Comparison of ENCODE assay signal across 13 cellular contexts in genomic region chr10:114271779-114272167, GRCh38. TPM values are rescaled to one million over a fixed set of nuclear protein-coding genes. Genes with fewer than 3 reads are reported as not detected.
DNase-seq lines count a peak whose midpoint lies in the region; ATAC-seq, FAIRE-seq and TF ChIP-seq lines count a peak whose summit lies in the region.
"Had no signal": no experiment of that assay in that cellular context is flagged by ENCODE, and none has a peak within 500 bp of the region (broad histone marks: within the 10 kb centered on the region; RNA-seq: fewer than 3 reads in every experiment).

No MANE protein-coding gene starts in this region.

- intact Hi-C loops in HepG2 (cut with micrococcal nuclease; ENCODE audit: unreplicated experiment) = no loop called here

- no peak overlapping the region for H3K27ac Mint-ChIP-seq in activated T-cell treated with anti-CD3 and anti-CD28 coated beads, Interleukin-2, amount 50 U/mL, for 24 hours
- no peak overlapping the region for H3K27ac Mint-ChIP-seq in activated T-helper 17 cell treated with anti-CD3 and anti-CD28 coated beads, Interleukin-2, amount 50 U/mL, for 72 hours

- TF ChIP-seq RAD21 in HepG2 (CRISPR knock-in tag; IDR thresholded peaks at IDR 0.05) = no peak

- H3K79me2 ChIP-seq in HepG2 (ENCODE audit: insufficient read depth, low read length) = no peaks in the 10 kb centered on the region

- H2AFZ ChIP-seq in HepG2 (ENCODE audit: low read length) = no peak overlapping the region

- in situ Hi-C loops in HepG2 (cut with HindIII; ENCODE audit: extremely low pct_ligation_motif_present, low pct_unique_long_range_greater_than_20kb) = no loop called here

- no peak overlapping the region for H3K4me3 Mint-ChIP-seq in activated T-cell treated with anti-CD3 and anti-CD28 coated beads, Interleukin-2, amount 50 U/mL, for 24 hours
- no peak overlapping the region for H3K4me3 Mint-ChIP-seq in activated T-cell treated with anti-CD3 and anti-CD28 coated beads, Interleukin-2, amount 50 U/mL, for 4 hours
- no peak overlapping the region for H3K4me3 Mint-ChIP-seq in activated T-helper 17 cell treated with anti-CD3 and anti-CD28 coated beads, Interleukin-2, amount 50 U/mL, for 72 hours

- no peaks in the 10 kb centered on the region for H3K4me1 Mint-ChIP-seq in activated T-cell treated with anti-CD3 and anti-CD28 coated beads, Interleukin-2, amount 50 U/mL, for 24 hours (ENCODE audit: low read depth)
- no peaks in the 10 kb centered on the region for H3K4me1 Mint-ChIP-seq in activated T-cell treated with anti-CD3 and anti-CD28 coated beads, Interleukin-2, amount 50 U/mL, for 4 hours (ENCODE audit: low read depth)
- no peaks in the 10 kb centered on the region for H3K4me1 Mint-ChIP-seq in activated T-helper 17 cell treated with anti-CD3 and anti-CD28 coated beads, Interleukin-2, amount 50 U/mL, for 72 hours

- TF ChIP-seq CTCF in 22Rv1 (IDR thresholded peaks at IDR 0.05) (no peak), HepG2 (CRISPR knock-in tag; IDR thresholded peaks at IDR 0.05) (no peak)

- no peak; the same call in 2 of the 3 replicates for ATAC-seq in HepG2
- no peak for ATAC-seq in activated T-cell treated with anti-CD3 and anti-CD28 coated beads, Interleukin-2, amount 50 U/mL, for 4 hours
- ATAC-seq in activated T-helper 17 cell treated with anti-CD3 and anti-CD28 coated beads, Interleukin-2, amount 50 U/mL, for 72 hours (replicated peaks) = no peak

- no peaks in the 10 kb centered on the region for H3K36me3 Mint-ChIP-seq in activated T-cell treated with anti-CD3 and anti-CD28 coated beads, Interleukin-2, amount 50 U/mL, for 24 hours (ENCODE audit: low read depth)
- H3K36me3 Mint-ChIP-seq in activated T-cell treated with anti-CD3 and anti-CD28 coated beads, Interleukin-2, amount 50 U/mL, for 4 hours (ENCODE audit: insufficient read depth) = no peaks in the 10 kb centered on the region
- H3K36me3 Mint-ChIP-seq in activated T-helper 17 cell treated with anti-CD3 and anti-CD28 coated beads, Interleukin-2, amount 50 U/mL, for 72 hours (ENCODE audit: low read depth) = no peaks in the 10 kb centered on the region

- CTCF ChIA-PET in HepG2 (lab: Yijun Ruan, JAX; ENCODE audit: low intra/inter-chr PET ratio, low total read pairs) = no interaction called here

- no TSS peak for BruUV-seq in HepG2 (replicated peaks; lab: Mats Ljungman, UMichigan)

- H4K20me1 ChIP-seq in HepG2 (ENCODE audit: insufficient read depth, low read length) = no peaks in the 10 kb centered on the region

- DNase-seq in LoVo (ENCODE audit: low spot score) = peak; percentile 51
- peak; percentile 87 for DNase-seq in dermis blood vessel endothelial cell
- DNase-seq in HepG2 (ENCODE audit: low spot score) = no peak
- DNase-seq in activated T-cell treated with anti-CD3 and anti-CD28 coated beads, Interleukin-2, amount 50 U/mL, for 24 hours = no peak
- DNase-seq in activated T-cell treated with anti-CD3 and anti-CD28 coated beads, Interleukin-2, amount 50 U/mL, for 4 hours = no peak
- DNase-seq in GM12892 (ENCODE audit: insufficient read length) = no peak
- DNase-seq: AML-193, H7, small intestine had no signal

- no peaks in the 10 kb centered on the region for H3K36me3 ChIP-seq in HepG2 (replicated peaks in 1 of 2; ENCODE audit: control insufficient read depth in 1 of 2, insufficient read depth in 2 of 2, low read length in 2 of 2)
- H3K36me3 ChIP-seq: thyroid gland had no signal

- WGBS in HepG2 (ENCODE audit: low lambda C conversion rate) = 13% methylated on average over 4 of the region's 4 CpGs

- H3K27ac ChIP-seq in 22Rv1 (peak overlapping the region; percentile 35; the same call in 1 of the 2 replicates), HepG2 (ENCODE audit: extremely low read length, insufficient read depth, low read length) (no peak overlapping the region)

- POLR2A ChIA-PET in HepG2 (lab: Yijun Ruan, JAX) = no interaction called here

- no peaks in the 10 kb centered on the region for H3K9me3 ChIP-seq in HepG2 (ENCODE audit: low read length)
- H3K9me3 ChIP-seq: thyroid gland had no signal

- TF ChIP-seq EP300 in HepG2 (IDR thresholded peaks at IDR 0.05; ENCODE audit: low read depth in 2 of 2, low read length in 2 of 2) = no peak
- no peak for TF ChIP-seq EP300 in HepG2 (CRISPR knock-in tag; IDR thresholded peaks at IDR 0.05; ENCODE audit: borderline replicate concordance)

- peaks cover 0 to 11% of the 10 kb centered on the region in 2 experiments; a peak in 4 of 5 replicates for H3K27me3 ChIP-seq in HepG2 (ENCODE audit: control insufficient read depth in 1 of 2, insufficient read depth in 2 of 2, low read length in 2 of 2)
- H3K27me3 ChIP-seq: thyroid gland had no signal

- H3K4me2 ChIP-seq in HepG2 (ENCODE audit: low read depth, low read length) = no peak overlapping the region

- H3K4me3 ChIP-seq in HepG2 (replicated peaks in 1 of 3; ENCODE audit: insufficient read depth in 1 of 3, low read depth in 2 of 3, low read length in 3 of 3) = no peak overlapping the region
- H3K4me3 ChIP-seq: thyroid gland had no signal

- TF ChIP-seq POLR2A in HepG2 (IDR thresholded peaks at IDR 0.05; ENCODE audit: insufficient read depth in 1 of 2, low read depth in 2 of 2, low read length in 2 of 2) (no peak), GM12892 (IDR thresholded peaks at IDR 0.05; ENCODE audit: low read depth, low read length) (no peak)

- H3K9me3 Mint-ChIP-seq in activated T-cell treated with anti-CD3 and anti-CD28 coated beads, Interleukin-2, amount 50 U/mL, for 24 hours = no peaks in the 10 kb centered on the region
- no peaks in the 10 kb centered on the region for H3K9me3 Mint-ChIP-seq in activated T-cell treated with anti-CD3 and anti-CD28 coated beads, Interleukin-2, amount 50 U/mL, for 4 hours
- H3K9me3 Mint-ChIP-seq in activated T-helper 17 cell treated with anti-CD3 and anti-CD28 coated beads, Interleukin-2, amount 50 U/mL, for 72 hours = no peaks in the 10 kb centered on the region

- H3K27me3 Mint-ChIP-seq in activated T-cell treated with anti-CD3 and anti-CD28 coated beads, Interleukin-2, amount 50 U/mL, for 24 hours = peaks cover 10% of the 10 kb centered on the region
- peaks cover 2% of the 10 kb centered on the region for H3K27me3 Mint-ChIP-seq in activated T-cell treated with anti-CD3 and anti-CD28 coated beads, Interleukin-2, amount 50 U/mL, for 4 hours (ENCODE audit: low read depth)
- H3K27me3 Mint-ChIP-seq in activated T-helper 17 cell treated with anti-CD3 and anti-CD28 coated beads, Interleukin-2, amount 50 U/mL, for 72 hours = peaks cover 15% of the 10 kb centered on the region

- no peak for FAIRE-seq in HepG2 (lab: Jason Lieb, UNC)
- FAIRE-seq in GM12892 (lab: Jason Lieb, UNC) = no peak
- FAIRE-seq: small intestine had no signal

- no peak overlapping the region for H3K9ac ChIP-seq in HepG2 (ENCODE audit: insufficient read depth, low read depth, low read length)

- 0 out of 2 replicates have a peak, but pooled peaks cover 6% of the 10 kb centered on the region for H3K4me1 ChIP-seq in HepG2 (ENCODE audit: insufficient read depth, low read length)

TF ChIP-seq in HepG2, 621 proteins besides CTCF, POLR2A, EP300 and RAD21:
- TF ChIP-seq TERF1 (CRISPR knock-in tag; IDR thresholded peaks at IDR 0.05) (no peak), FOSL2 (CRISPR knock-in tag; IDR thresholded peaks at IDR 0.05) (peak; percentile 42; the same call in 1 of the 2 replicates), NFKBIZ (CRISPR knock-in tag; IDR thresholded peaks at IDR 0.05) (no peak), GTF3A (CRISPR knock-in tag; conservative IDR thresholded peaks at IDR 0.05) (no peak)

RNA-seq across cellular contexts. Expression of gene VWA2, which starts 32.7 kb away (rescaled TPM):
- not detected in 2 replicates for total RNA-seq in dermis blood vessel endothelial cell
- not detected in 2 replicates for total RNA-seq in HepG2 (2016; rRNA removed; fragmentation: Illumina TruSeq; extraction: Trizol)
- total RNA-seq in HepG2 (2016; cell fraction: cytosol; rRNA removed; fragmentation: Illumina TruSeq; extraction: Trizol; ENCODE audit: low read depth) = not detected in 2 replicates
- not detected in 2 replicates for total RNA-seq in HepG2 (2016; cell fraction: insoluble cytoplasmic fraction; rRNA removed; fragmentation: Illumina TruSeq; extraction: Trizol)
- total RNA-seq in HepG2 (2016; cell fraction: membrane; rRNA removed; fragmentation: Illumina TruSeq; extraction: Trizol) = not detected in 2 replicates
- not detected in 2 replicates for total RNA-seq in HepG2 (2016; cell fraction: nucleus; rRNA removed; fragmentation: Illumina TruSeq; extraction: Trizol)
- polyA plus RNA-seq in HepG2 (2011; rRNA removed) = not detected in 2 replicates
- not detected in 2 replicates for polyA plus RNA-seq in HepG2 (2011; cell fraction: cytosol; rRNA removed)
- polyA plus RNA-seq in HepG2 (2011; cell fraction: nucleus; rRNA removed) = not detected in 2 replicates
- polyA plus RNA-seq in HepG2 (2012) = not detected in 2 replicates
- not detected in 2 replicates for polyA plus RNA-seq in HepG2 (2016; cell fraction: cytosol; fragmentation: Illumina TruSeq; extraction: Trizol; ENCODE audit: low read depth)
- polyA plus RNA-seq in HepG2 (2016; cell fraction: insoluble cytoplasmic fraction; fragmentation: Illumina TruSeq; extraction: Trizol; ENCODE audit: low read depth) = not detected in 2 replicates
- not detected in 2 replicates for polyA plus RNA-seq in HepG2 (2016; cell fraction: membrane; fragmentation: Illumina TruSeq; extraction: Trizol; ENCODE audit: low read depth)
- not detected in 2 replicates for polyA plus RNA-seq in HepG2 (2016; cell fraction: nucleus; fragmentation: Illumina TruSeq; extraction: Trizol; ENCODE audit: insufficient read depth, low read depth)
- polyA minus RNA-seq in HepG2 (2011; rRNA and poly(A)+ RNA removed; ENCODE audit: low replicate concordance) = 0.07 TPM in 1 of 2 replicates, not detected in the other
- polyA minus RNA-seq in HepG2 (2011; cell fraction: cytosol; rRNA and poly(A)+ RNA removed) = not detected in 2 replicates
- polyA minus RNA-seq in HepG2 (2011; cell fraction: nucleus; rRNA and poly(A)+ RNA removed) = not detected in 2 replicates
- not detected for total RNA-seq in activated T-cell treated with anti-CD3 and anti-CD28 coated beads, Interleukin-2, amount 50 U/mL, for 4 hours
- polyA plus RNA-seq in GM12892 (2012; ENCODE audit: missing spikeins) = not detected
- total RNA-seq in activated T-helper 17 cell treated with anti-CD3 and anti-CD28 coated beads, Interleukin-2, amount 50 U/mL, for 72 hours = not detected
- total RNA-seq: SK-MEL-5 had no signal

Comparison
In these comparisons a context has a peak if more than half of its experiments do, and no peak if none do; other contexts are left out.
1. DNase-seq: peak in LoVo (single experiment) and dermis blood vessel endothelial cell (single experiment); none in HepG2 (single experiment), activated T-cell treated with anti-CD3 and anti-CD28 coated beads, Interleukin-2, amount 50 U/mL, for 24 hours (single experiment), activated T-cell treated with anti-CD3 and anti-CD28 coated beads, Interleukin-2, amount 50 U/mL, for 4 hours (single experiment) and GM12892 (single experiment).